In genomic region chr4:1278336-1278670, GRCh38 we compare ENCODE assay signal across 17 cellular contexts. TPM values are rescaled to one million over a fixed set of nuclear protein-coding genes. Genes with fewer than 3 reads are reported as not detected.
DNase-seq lines count a peak whose midpoint lies in the region; ATAC-seq and TF ChIP-seq lines count a peak whose summit lies in the region.
"Had no signal": no experiment of that assay in that cellular context is flagged by ENCODE, and none has a peak within 500 bp of the region (broad histone marks: within the 10 kb centered on the region; RNA-seq: fewer than 3 reads in every experiment).

No MANE protein-coding gene starts in this region.

- no peaks in the 10 kb centered on the region for H3F3A ChIP-seq in PC-3 (ENCODE audit: low read length, unreplicated experiment)

- POLR2A ChIA-PET in PC-3 (lab: Charles Lee; ENCODE audit: unreplicated experiment), result interaction anchor here (0.6 kb wide), 1 partner anchor 452 kb away, joined by 3 read pairs; no protein-coding TSS in a partner anchor

- no TSS peak for BruUV-seq in PC-3 (replicated peaks; lab: Mats Ljungman, UMichigan)

- H3K4me3 ChIP-seq in PC-3 (ENCODE audit: low read length), result no peak overlapping the region
- H3K4me3 ChIP-seq: heart left ventricle, ovary had no signal

- H3K27me3 ChIP-seq in PC-3 (ENCODE audit: low read length), result no peaks in the 10 kb centered on the region
- H3K27me3 ChIP-seq: heart left ventricle, ovary had no signal

- no peaks in the 10 kb centered on the region for H4K20me1 ChIP-seq in PC-3 (ENCODE audit: low read length)

- ATAC-seq in PC-3 (peak; percentile 85), esophagus mucosa (peak; percentile 49), GM18519 (IDR thresholded peaks at IDR 0.05; ENCODE audit: low FRiP score, unreplicated experiment) (no peak)
- ATAC-seq: heart left ventricle had no signal

- no peaks in the 10 kb centered on the region for H3K79me2 ChIP-seq in PC-3 (ENCODE audit: low read length)

- peak; percentile 11 for DNase-seq in ACHN
- DNase-seq in Daoy (ENCODE audit: low read depth), result peak; percentile 28
- DNase-seq in PC-3, result peak; percentile 76
- DNase-seq in NAMALWA (ENCODE audit: low spot score), result no peak
- no peak for DNase-seq in NCI-H82 treated with DMSO at 0.1 percent for 48 hours (lab: John Stamatoyannopoulos, UW; ENCODE audit: unreplicated experiment)
- DNase-seq: amniotic stem cell; cerebellar nuclear complex; effector memory CD4-positive, alpha-beta T cell; heart left ventricle; immature natural killer cell; NCI-H1694; NCI-H82; ovary; SW 1271 had no signal

- H2AFZ ChIP-seq in PC-3 (ENCODE audit: low read length), result no peak overlapping the region

- peaks cover 7% of the 10 kb centered on the region; the same call in 1 of the 2 replicates for H3K4me1 ChIP-seq in PC-3 (ENCODE audit: insufficient read depth, low read length)
- H3K4me1 ChIP-seq: heart left ventricle had no signal

- H3K9ac ChIP-seq in PC-3 (ENCODE audit: low read length), result no peak overlapping the region

- CTCF ChIA-PET in PC-3 (lab: Charles Lee), result no interaction called here

- no peaks in the 10 kb centered on the region for H3K36me3 ChIP-seq in PC-3 (ENCODE audit: low read depth, low read length)
- H3K36me3 ChIP-seq: heart left ventricle, ovary had no signal

- no peaks in the 10 kb centered on the region for H3K9me2 ChIP-seq in PC-3 (replicated peaks; ENCODE audit: low read length)

- H3K27ac ChIP-seq in PC-3 (ENCODE audit: low read length), result no peak overlapping the region
- H3K27ac ChIP-seq: heart left ventricle, ovary, RWPE1 had no signal

- no peaks in the 10 kb centered on the region for H3K9me3 ChIP-seq in PC-3 (ENCODE audit: low read length)
- H3K9me3 ChIP-seq: heart left ventricle, ovary had no signal

- TF ChIP-seq CTCF in PC-3 (conservative IDR thresholded peaks at IDR 0.05; ENCODE audit: low read depth, low read length), result no peak

- intact Hi-C loops in PC-3 (cut with micrococcal nuclease), result no loop called here

- in situ Hi-C loops in ACHN (cut with HindIII; ENCODE audit: low pct_ligation_motif_present, low pct_unique_long_range_greater_than_20kb, low sequenced_read_pairs), result no loop called here

- H3K4me2 ChIP-seq in PC-3 (ENCODE audit: low read length), result no peak overlapping the region; the same call in 1 of the 2 replicates

RNA-seq across cellular contexts. Expression of gene MAEA, which starts 11.4 kb away (rescaled TPM):
- total RNA-seq in Daoy (2014; rRNA removed; shearing (Covaris generic)), result 68.7 and 80.6 TPM in 2 replicates
- 48.1 and 81.4 TPM in 2 replicates for total RNA-seq in PC-3 (2014; rRNA removed)
- total RNA-seq in esophagus mucosa, result 59.4 TPM

RNA-seq across cellular contexts. Expression of gene CTBP1, which starts 29.4 kb away (rescaled TPM):
- total RNA-seq in Daoy (2014; rRNA removed; shearing (Covaris generic)), result 110 and 115 TPM in 2 replicates
- total RNA-seq in PC-3 (2014; rRNA removed), result 223 and 266 TPM in 2 replicates
- total RNA-seq in esophagus mucosa, result 89.4 TPM

Comparison
In these comparisons a context has a peak if more than half of its experiments do, and no peak if none do; other contexts are left out.
1. DNase-seq: peak in ACHN (single experiment), Daoy (single experiment) and PC-3 (single experiment); none in NAMALWA (single experiment) and NCI-H82 treated with DMSO at 0.1 percent for 48 hours (single experiment).